In the genomic region with DNA sequence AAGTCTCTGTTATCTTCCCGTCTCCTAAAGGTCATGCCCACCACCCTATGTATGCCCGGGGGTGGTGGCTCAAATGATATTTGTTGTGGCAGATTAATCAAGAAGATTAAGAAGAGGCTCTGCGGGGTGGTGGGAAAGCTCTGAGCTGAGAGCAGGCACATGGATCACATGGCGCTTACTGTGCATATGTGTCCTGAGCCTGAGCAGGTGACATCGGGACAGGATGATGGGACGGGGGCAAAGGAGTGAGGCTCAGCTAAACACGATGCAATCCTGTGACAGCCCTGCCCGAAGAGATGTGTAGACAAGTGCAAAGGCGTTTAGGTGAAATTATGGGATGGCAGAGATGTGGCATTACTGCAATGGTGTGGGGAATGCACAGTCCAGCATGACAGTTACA, we compare ENCODE assay signal across 35 cellular contexts. TPM values are rescaled to one million over a fixed set of nuclear protein-coding genes. Genes with fewer than 3 reads are reported as not detected.
"Had no signal": no experiment of that assay in that cellular context is flagged by ENCODE, and none has a peak within 500 bp of the region (broad histone marks: within the 10 kb centered on the region; RNA-seq: fewer than 3 reads in every experiment).

No MANE protein-coding gene starts in this region.

- ATAC-seq: activated CD4-positive, alpha-beta T cell treated with anti-CD3 and anti-CD28 coated beads for 36 hours; activated CD8-positive, alpha-beta memory T cell treated with anti-CD3 and anti-CD28 coated beads, Interleukin-2, amount 10 ng/mL, durations not matched to agents 7 days and 5 days; activated CD8-positive, alpha-beta T cell treated with anti-CD3 and anti-CD28 coated beads, Interleukin-2, amount 10 ng/mL, durations not matched to agents 7 days and 5 days; activated naive CD8-positive, alpha-beta T cell treated with anti-CD3 and anti-CD28 coated beads, Interleukin-2, amount 50 U/mL, for 24 hours; effector memory CD8-positive, alpha-beta T cell; foreskin keratinocyte; gastroesophageal sphincter; T-helper 17 cell had no signal

- DNase-seq: activated CD4-positive, alpha-beta memory T cell treated with anti-CD3 and anti-CD28 coated beads for 36 hours; activated CD4-positive, alpha-beta T cell treated with anti-CD3 and anti-CD28 coated beads for 36 hours; activated CD4-positive, alpha-beta T cell treated with anti-CD3 and anti-CD28 coated beads, Interleukin-2, amount 10 ng/mL, durations not matched to agents 24 days and 14 days; activated CD4-positive, CD25-positive, alpha-beta regulatory T cell; activated CD4-positive, CD25-positive, alpha-beta regulatory T cell treated with anti-CD3 and anti-CD28 coated beads, Interleukin-2, amount 50 U/mL, for 72 hours; activated CD8-positive, alpha-beta memory T cell treated with anti-CD3 and anti-CD28 coated beads, Interleukin-2, amount 10 ng/mL, durations not matched to agents 7 days and 5 days; activated CD8-positive, alpha-beta memory T cell treated with anti-CD3 and anti-CD28 coated beads, Interleukin-2, amount 50 U/mL, for 4 hours; activated CD8-positive, alpha-beta T cell treated with anti-CD3 and anti-CD28 coated beads, Interleukin-2, amount 10 ng/mL, durations not matched to agents 7 days and 5 days; activated effector memory CD4-positive, alpha-beta T cell treated with anti-CD3 and anti-CD28 coated beads, Interleukin-2, amount 50 U/mL, for 16 hours; activated naive CD4-positive, alpha-beta T cell treated with anti-CD3 and anti-CD28 coated beads for 36 hours; activated naive CD8-positive, alpha-beta T cell treated with anti-CD3 and anti-CD28 coated beads for 36 hours; activated naive CD8-positive, alpha-beta T cell treated with anti-CD3 and anti-CD28 coated beads, Interleukin-2, amount 50 U/mL, for 24 hours; activated T-cell treated with anti-CD3 and anti-CD28 coated beads, Interleukin-2, amount 50 U/mL, for 1 hour; activated T-cell treated with anti-CD3 and anti-CD28 coated beads, Interleukin-2, amount 50 U/mL, for 48 hours; adrenal gland; brain microvascular endothelial cell; dermis blood vessel endothelial cell; effector CD4-positive, alpha-beta T cell; effector memory CD8-positive, alpha-beta T cell; erythroblast; foreskin keratinocyte; T-helper 1 cell; T-helper 17 cell; T1000 had no signal

- H3K4me3 ChIP-seq: adrenal gland, coronary artery, esophagus muscularis mucosa, gastroesophageal sphincter had no signal

- H3K36me3 ChIP-seq: adrenal gland, brain microvascular endothelial cell, esophagus muscularis mucosa, gastroesophageal sphincter had no signal

- H3K27me3 ChIP-seq: adrenal gland, brain microvascular endothelial cell had no signal

- H3K9me3 ChIP-seq: adrenal gland, esophagus muscularis mucosa, gastroesophageal sphincter had no signal

- H3K4me1 ChIP-seq: adrenal gland, foreskin keratinocyte, gastroesophageal sphincter had no signal

- H3K27ac ChIP-seq: brain microvascular endothelial cell, coronary artery, esophagus muscularis mucosa, foreskin keratinocyte, gastroesophageal sphincter had no signal

RNA-seq across cellular contexts. Expression of a gene that starts 6.0 kb away (rescaled TPM):
- total RNA-seq: activated CD4-positive, alpha-beta memory T cell treated with anti-CD3 and anti-CD28 coated beads for 36 hours; activated CD4-positive, alpha-beta T cell treated with anti-CD3 and anti-CD28 coated beads for 36 hours; activated CD4-positive, alpha-beta T cell treated with anti-CD3 and anti-CD28 coated beads, Interleukin-2, amount 10 ng/mL, durations not matched to agents 24 days and 14 days; activated CD8-positive, alpha-beta memory T cell treated with anti-CD3 and anti-CD28 coated beads for 36 hours; activated CD8-positive, alpha-beta memory T cell treated with anti-CD3 and anti-CD28 coated beads, Interleukin-2, amount 10 ng/mL, durations not matched to agents 7 days and 5 days; activated CD8-positive, alpha-beta T cell treated with anti-CD3 and anti-CD28 coated beads, Interleukin-2, amount 10 ng/mL, durations not matched to agents 7 days and 5 days; activated naive CD4-positive, alpha-beta T cell treated with anti-CD3 and anti-CD28 coated beads for 36 hours; activated naive CD8-positive, alpha-beta T cell treated with anti-CD3 and anti-CD28 coated beads for 36 hours; activated T-helper 1 cell treated with anti-CD3 and anti-CD28 coated beads, Interleukin-12 subunit alpha, Interleukin-12 subunit beta, Interleukin-2, Interleukin-4 antibody, amounts not matched to agents 30 ng/mL and 10 ng/mL and 1 ng/mL, durations not matched to agents 14 hours and 24 hours and 36 hours; activated T-helper 2 cell treated with anti-CD3 and anti-CD28 coated beads, Interferon-gamma antibody, Interleukin-2, Interleukin-4, amounts not matched to agents 10 μg/mL and 5 μg/mL and 100 μg/mL, durations not matched to agents 14 hours and 24 hours and 36 hours; adrenal gland; astrocyte; bronchial epithelial cell; cardiac septum; cerebellum; dermis blood vessel endothelial cell; esophagus muscularis mucosa; foreskin keratinocyte; gastroesophageal sphincter; glomerular endothelial cell; T-helper 17 cell had no signal
- polyA plus RNA-seq: adrenal gland, foreskin keratinocyte had no signal
